9 cellular contexts compared by ENCODE assay signal in genomic region chr1:68111804-68112436, GRCh38.
DNase-seq lines count a peak whose midpoint lies in the region; ATAC-seq, FAIRE-seq and TF ChIP-seq lines count a peak whose summit lies in the region.
"Had no signal": no experiment of that assay in that cellular context is flagged by ENCODE, and none has a peak within 500 bp of the region (broad histone marks: within the 10 kb centered on the region; RNA-seq: fewer than 3 reads in every experiment).

No MANE protein-coding gene starts in this region.

- H3K36me3 ChIP-seq in breast epithelium: no peaks in the 10 kb centered on the region
- H3K36me3 ChIP-seq in keratinocyte (ENCODE audit: control insufficient read depth in 2 of 2, extremely low read depth in 1 of 2, insufficient read depth in 2 of 2, low read length in 2 of 2): no peaks in the 10 kb centered on the region
- H3K36me3 ChIP-seq in stomach smooth muscle (ENCODE audit: control insufficient read depth in 2 of 2, insufficient read depth in 2 of 2, low read length in 2 of 2): no peaks in the 10 kb centered on the region

- H3K4me2 ChIP-seq in keratinocyte (ENCODE audit: control insufficient read depth, extremely low read depth, insufficient read depth, low read depth, low read length): no peak overlapping the region

- H3K4me1 ChIP-seq in breast epithelium: no peaks in the 10 kb centered on the region
- no peaks in the 10 kb centered on the region for H3K4me1 ChIP-seq in keratinocyte (ENCODE audit: control insufficient read depth, extremely low read depth, insufficient read depth, low read length)
- peaks cover 28% of the 10 kb centered on the region for H3K4me1 ChIP-seq in stomach smooth muscle (ENCODE audit: control insufficient read depth, insufficient read depth, low read length)

- peak; percentile 82 for FAIRE-seq in keratinocyte (lab: Jason Lieb, UNC)

- peak in 2 of 3 donors; percentile 66 to 73 for TF ChIP-seq CTCF in breast epithelium (IDR thresholded peaks at IDR 0.05)
- peak; percentile 60 to 76 (median 62) for TF ChIP-seq CTCF in keratinocyte (optimal IDR thresholded peaks at IDR 0.05 in 1 of 3, IDR thresholded peaks at IDR 0.05 in 1 of 3, conservative IDR thresholded peaks at IDR 0.05 in 1 of 3; ENCODE audit: extremely low read depth in 1 of 3, insufficient read depth in 2 of 3, low read length in 3 of 3)

- no peaks in the 10 kb centered on the region for H3K4me1 Mint-ChIP-seq in activated naive CD8-positive, alpha-beta T cell treated with anti-CD3 and anti-CD28 coated beads, Interleukin-2, amount 50 U/mL, for 24 hours
- peaks cover 2% of the 10 kb centered on the region for H3K4me1 Mint-ChIP-seq in activated naive CD8-positive, alpha-beta T cell treated with anti-CD3 and anti-CD28 coated beads for 36 hours
- H3K4me1 Mint-ChIP-seq in T-helper 2 cell treated with Interferon-gamma antibody and Interleukin-4, amounts not matched to agents 5 μg/mL and 100 μg/mL, for 36 hours (ENCODE audit: low read depth): peaks cover 2% of the 10 kb centered on the region

- H2AFZ ChIP-seq in keratinocyte (ENCODE audit: control insufficient read depth, low read length): no peak overlapping the region

- TF ChIP-seq POLR2A in breast epithelium (IDR thresholded peaks at IDR 0.05): no peak

- H3K9me3 ChIP-seq in breast epithelium (no peaks in the 10 kb centered on the region), keratinocyte (ENCODE audit: control insufficient read depth, low read depth, low read length) (no peaks in the 10 kb centered on the region), stomach smooth muscle (ENCODE audit: control insufficient read depth in 2 of 2, low read length in 2 of 2) (no peaks in the 10 kb centered on the region)

- H3K4me3 Mint-ChIP-seq in activated naive CD8-positive, alpha-beta T cell treated with anti-CD3 and anti-CD28 coated beads, Interleukin-2, amount 50 U/mL, for 24 hours: no peak overlapping the region
- no peak overlapping the region for H3K4me3 Mint-ChIP-seq in activated naive CD8-positive, alpha-beta T cell treated with anti-CD3 and anti-CD28 coated beads for 36 hours
- no peak overlapping the region for H3K4me3 Mint-ChIP-seq in T-helper 2 cell treated with Interferon-gamma antibody and Interleukin-4, amounts not matched to agents 5 μg/mL and 100 μg/mL, for 36 hours
- H3K4me3 Mint-ChIP-seq: activated naive CD8-positive, alpha-beta T cell had no signal

- H3K4me3 ChIP-seq in breast epithelium (no peak overlapping the region), keratinocyte (ENCODE audit: control insufficient read depth in 2 of 3, extremely low read depth in 1 of 3, insufficient read depth in 2 of 3, low read depth in 1 of 3, low read length in 3 of 3) (no peak overlapping the region), stomach smooth muscle (ENCODE audit: low read length in 2 of 2) (peak overlapping the region in 1 of 2 donors; percentile 22)

- no peak overlapping the region for H3K9ac ChIP-seq in keratinocyte (ENCODE audit: control insufficient read depth, extremely low read depth, insufficient read depth, low read length)
- H3K9ac ChIP-seq in stomach smooth muscle (ENCODE audit: low read length in 2 of 2): no peak overlapping the region

- H3K27ac Mint-ChIP-seq in activated naive CD8-positive, alpha-beta T cell treated with anti-CD3 and anti-CD28 coated beads, Interleukin-2, amount 50 U/mL, for 24 hours: no peak overlapping the region
- no peak overlapping the region for H3K27ac Mint-ChIP-seq in activated naive CD8-positive, alpha-beta T cell treated with anti-CD3 and anti-CD28 coated beads for 36 hours
- H3K27ac Mint-ChIP-seq in T-helper 2 cell treated with Interferon-gamma antibody and Interleukin-4, amounts not matched to agents 5 μg/mL and 100 μg/mL, for 36 hours: no peak overlapping the region
- H3K27ac Mint-ChIP-seq: activated naive CD8-positive, alpha-beta T cell had no signal

- H3K9me3 Mint-ChIP-seq in activated naive CD8-positive, alpha-beta T cell treated with anti-CD3 and anti-CD28 coated beads, Interleukin-2, amount 50 U/mL, for 24 hours: no peaks in the 10 kb centered on the region
- H3K9me3 Mint-ChIP-seq in activated naive CD8-positive, alpha-beta T cell treated with anti-CD3 and anti-CD28 coated beads for 36 hours: no peaks in the 10 kb centered on the region
- no peaks in the 10 kb centered on the region for H3K9me3 Mint-ChIP-seq in T-helper 2 cell treated with Interferon-gamma antibody and Interleukin-4, amounts not matched to agents 5 μg/mL and 100 μg/mL, for 36 hours

- no peaks in the 10 kb centered on the region for H3K36me3 Mint-ChIP-seq in activated naive CD8-positive, alpha-beta T cell treated with anti-CD3 and anti-CD28 coated beads, Interleukin-2, amount 50 U/mL, for 24 hours (ENCODE audit: low read depth)
- H3K36me3 Mint-ChIP-seq in activated naive CD8-positive, alpha-beta T cell treated with anti-CD3 and anti-CD28 coated beads for 36 hours: no peaks in the 10 kb centered on the region
- no peaks in the 10 kb centered on the region for H3K36me3 Mint-ChIP-seq in T-helper 2 cell treated with Interferon-gamma antibody and Interleukin-4, amounts not matched to agents 5 μg/mL and 100 μg/mL, for 36 hours (ENCODE audit: low read depth)
- H3K36me3 Mint-ChIP-seq: activated naive CD8-positive, alpha-beta T cell had no signal

- H3K79me2 ChIP-seq in keratinocyte (ENCODE audit: control insufficient read depth, insufficient read depth, low read length): no peaks in the 10 kb centered on the region

- H3K27me3 Mint-ChIP-seq in activated naive CD8-positive, alpha-beta T cell treated with anti-CD3 and anti-CD28 coated beads, Interleukin-2, amount 50 U/mL, for 24 hours: peaks cover 5% of the 10 kb centered on the region
- H3K27me3 Mint-ChIP-seq in activated naive CD8-positive, alpha-beta T cell treated with anti-CD3 and anti-CD28 coated beads for 36 hours: no peaks in the 10 kb centered on the region
- H3K27me3 Mint-ChIP-seq in T-helper 2 cell treated with Interferon-gamma antibody and Interleukin-4, amounts not matched to agents 5 μg/mL and 100 μg/mL, for 36 hours (ENCODE audit: low read depth): peaks cover 6% of the 10 kb centered on the region
- H3K27me3 Mint-ChIP-seq: activated naive CD8-positive, alpha-beta T cell had no signal

- no peak overlapping the region for H3K27ac ChIP-seq in breast epithelium
- H3K27ac ChIP-seq in keratinocyte (ENCODE audit: control insufficient read depth, insufficient read depth, low read length): no peak overlapping the region
- H3K27ac ChIP-seq in stomach smooth muscle (ENCODE audit: low read length): peak overlapping the region; percentile 53

- no peak for DNase-seq in activated naive CD8-positive, alpha-beta T cell treated with anti-CD3 and anti-CD28 coated beads, Interleukin-2, amount 50 U/mL, for 24 hours
- no peak for DNase-seq in activated naive CD8-positive, alpha-beta T cell treated with anti-CD3 and anti-CD28 coated beads for 36 hours
- DNase-seq in NCI-H446 (lab: John Stamatoyannopoulos, UW) (peak; percentile 83 to 97), breast epithelium (ENCODE audit: low spot score in 2 of 2) (peak; percentile 62 to 72), keratinocyte (ENCODE audit: low read depth, low spot score) (no peak)
- DNase-seq in T-helper 2 cell treated with Interferon-gamma antibody and Interleukin-4, amounts not matched to agents 5 μg/mL and 100 μg/mL, for 36 hours (ENCODE audit: low spot score): no peak

- dilution Hi-C loops in keratinocyte (cut with MboI; ENCODE audit: extremely low pct_ligation_motif_present, low sequenced_read_pairs): no loop called here

- peak; percentile 46 for ATAC-seq in activated naive CD8-positive, alpha-beta T cell treated with anti-CD3 and anti-CD28 coated beads, Interleukin-2, amount 50 U/mL, for 24 hours
- no peak for ATAC-seq in HG02938 (IDR thresholded peaks at IDR 0.05; ENCODE audit: unreplicated experiment)

- no peaks in the 10 kb centered on the region for H4K20me1 ChIP-seq in keratinocyte (ENCODE audit: control insufficient read depth, extremely low read depth, insufficient read depth, low read length)

- no peaks in the 10 kb centered on the region for H3K27me3 ChIP-seq in breast epithelium
- no peaks in the 10 kb centered on the region for H3K27me3 ChIP-seq in keratinocyte (ENCODE audit: control insufficient read depth, extremely low read depth, insufficient read depth, low read length)
- no peaks in the 10 kb centered on the region for H3K27me3 ChIP-seq in stomach smooth muscle (ENCODE audit: control insufficient read depth in 1 of 2, insufficient read depth in 2 of 2, low read length in 2 of 2)

- intact Hi-C loops in breast epithelium (cut with DNase I; ENCODE audit: low total_unique reads): no loop called here

- no peaks in the 10 kb centered on the region for H3K9me1 ChIP-seq in keratinocyte (ENCODE audit: control insufficient read depth, extremely low read depth, insufficient read depth, low read length)

Comparison
In these comparisons a context has a peak if more than half of its experiments do, and no peak if none do; other contexts are left out.
1. DNase-seq: peak in NCI-H446 (2 of 2) and breast epithelium (2 of 2); none in activated naive CD8-positive, alpha-beta T cell treated with anti-CD3 and anti-CD28 coated beads, Interleukin-2, amount 50 U/mL, for 24 hours (single experiment), activated naive CD8-positive, alpha-beta T cell treated with anti-CD3 and anti-CD28 coated beads for 36 hours (single experiment), keratinocyte (single experiment) and T-helper 2 cell treated with Interferon-gamma antibody and Interleukin-4, amounts not matched to agents 5 μg/mL and 100 μg/mL, for 36 hours (single experiment).